In the genomic region with DNA sequence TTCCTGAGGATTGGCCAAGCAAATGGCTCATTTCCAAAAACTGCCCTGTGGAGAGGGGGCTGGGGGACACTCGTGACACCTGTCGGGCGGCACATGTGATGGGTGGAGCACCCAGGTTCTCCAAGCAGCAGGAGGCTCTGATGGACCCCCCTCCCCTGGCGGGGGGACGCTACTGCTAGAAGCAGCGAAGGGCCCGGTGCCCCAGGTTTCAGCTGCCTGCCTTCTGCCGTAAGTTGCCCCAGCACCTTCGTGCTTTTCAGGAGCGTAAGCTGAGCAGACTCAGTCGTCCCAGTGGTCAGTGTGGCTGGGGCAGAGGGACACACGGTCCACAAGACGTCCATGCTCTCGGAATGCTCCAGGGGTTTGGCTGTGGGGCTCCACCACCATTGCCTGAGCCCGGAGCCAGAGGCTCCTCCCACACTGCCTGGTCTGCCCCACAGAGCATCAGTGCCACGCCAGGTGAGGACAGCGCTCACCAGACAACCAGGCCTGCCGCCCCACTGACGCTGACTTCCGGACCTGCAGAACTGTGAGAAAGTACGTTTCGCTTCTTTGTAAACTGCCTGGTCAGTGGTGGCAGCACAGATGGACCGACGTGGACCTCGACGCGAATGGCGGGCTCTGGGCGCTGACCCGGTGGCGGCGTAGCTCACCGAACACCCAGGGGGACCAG, we compare ENCODE assay signal across 1 cellular context.
A peak's percentile ranks its signal among the peaks of the same experiment; 100 is the strongest.
TF ChIP-seq lines count a peak whose summit lies in the region.

No MANE protein-coding gene starts in this region.

TF ChIP-seq in K562, 482 proteins besides CTCF, POLR2A, EP300 and RAD21:
- TF ChIP-seq ZZZ3 (IDR thresholded peaks at IDR 0.05) (no peak), POLR2G (IDR thresholded peaks at IDR 0.05; ENCODE audit: low read depth, low read length) (peak; percentile 53)
